14 cellular contexts compared by ENCODE assay signal in the genomic region with DNA sequence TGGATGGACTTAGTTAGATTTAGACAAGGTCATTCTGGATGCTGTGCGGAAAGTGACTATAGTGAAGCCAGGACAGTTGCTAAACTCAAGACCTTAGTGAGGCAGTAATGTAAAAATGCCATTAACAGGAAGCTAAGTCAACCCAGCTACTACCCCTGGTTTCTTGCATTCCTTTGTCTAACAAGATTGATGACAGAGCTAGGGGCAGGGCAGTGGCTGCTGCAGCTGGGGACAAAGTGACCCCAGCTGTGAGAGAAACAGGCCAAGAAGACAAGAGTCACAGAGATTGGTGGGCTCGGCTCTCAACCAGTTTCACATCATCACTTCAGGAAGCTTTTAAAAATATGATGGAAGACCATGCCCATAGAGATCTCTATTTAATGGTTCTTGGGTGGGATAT.
DNase-seq lines count a peak whose midpoint lies in the region; ATAC-seq, FAIRE-seq and TF ChIP-seq lines count a peak whose summit lies in the region.
"Had no signal": no experiment of that assay in that cellular context is flagged by ENCODE, and none has a peak within 500 bp of the region (broad histone marks: within the 10 kb centered on the region; RNA-seq: fewer than 3 reads in every experiment).

No MANE protein-coding gene starts in this region.

- H3K27ac ChIP-seq in endodermal cell (ENCODE audit: low read depth, low read length): peak overlapping the region; percentile 40
- no peak overlapping the region for H3K27ac ChIP-seq in neural progenitor cell
- no peak overlapping the region for H3K27ac ChIP-seq in HepG2 (ENCODE audit: extremely low read length, insufficient read depth, low read length)
- H3K27ac ChIP-seq: 22Rv1, BLaER1, HL-60 had no signal

- no peak for FAIRE-seq in HepG2 (lab: Jason Lieb, UNC)
- FAIRE-seq: H54 had no signal

- no peaks in the 10 kb centered on the region for H3K9me3 ChIP-seq in endodermal cell (ENCODE audit: control insufficient read depth, low read length)
- H3K9me3 ChIP-seq in neural progenitor cell (ENCODE audit: low read depth): no peaks in the 10 kb centered on the region
- H3K9me3 ChIP-seq in HepG2 (ENCODE audit: low read length): no peaks in the 10 kb centered on the region
- H3K9me3 ChIP-seq: BLaER1 had no signal

- no peak for TF ChIP-seq CTCF in endodermal cell (conservative IDR thresholded peaks at IDR 0.05)
- no peak for TF ChIP-seq CTCF in neural progenitor cell (IDR thresholded peaks at IDR 0.05)
- no peak for TF ChIP-seq CTCF in HepG2 (CRISPR knock-in tag; IDR thresholded peaks at IDR 0.05)

- POLR2A ChIA-PET in HepG2 (lab: Yijun Ruan, JAX): no interaction called here
- POLR2A ChIA-PET in activated CD8-positive, alpha-beta T cell treated with anti-CD3 and anti-CD28 coated beads, Interleukin-2, amount 10 ng/mL, durations not matched to agents 7 days and 5 days (lab: Charles Lee): no interaction called here

- H3K36me3 Mint-ChIP-seq in endodermal cell (ENCODE audit: low read depth): no peaks in the 10 kb centered on the region
- H3K36me3 Mint-ChIP-seq in neural progenitor cell: no peaks in the 10 kb centered on the region
- H3K36me3 Mint-ChIP-seq in activated CD8-positive, alpha-beta T cell treated with anti-CD3 and anti-CD28 coated beads, Interleukin-2, amount 10 ng/mL, durations not matched to agents 7 days and 5 days (ENCODE audit: low read depth): no peaks in the 10 kb centered on the region

- no peak for TF ChIP-seq RAD21 in HepG2 (CRISPR knock-in tag; IDR thresholded peaks at IDR 0.05)

- in situ Hi-C loops in HepG2 (cut with HindIII; ENCODE audit: extremely low pct_ligation_motif_present, low pct_unique_long_range_greater_than_20kb): no loop called here

- H4K20me1 ChIP-seq in neural progenitor cell (ENCODE audit: low read depth): no peaks in the 10 kb centered on the region
- no peaks in the 10 kb centered on the region for H4K20me1 ChIP-seq in HepG2 (ENCODE audit: insufficient read depth, low read length)
- H4K20me1 ChIP-seq: BLaER1 had no signal

- no TSS peak for BruUV-seq in HepG2 (replicated peaks; lab: Mats Ljungman, UMichigan)

- H3K79me2 ChIP-seq in neural progenitor cell (ENCODE audit: low read depth) (no peaks in the 10 kb centered on the region), HepG2 (ENCODE audit: insufficient read depth, low read length) (no peaks in the 10 kb centered on the region)

- H3K4me3 ChIP-seq in endodermal cell (ENCODE audit: low read length): no peak overlapping the region
- H3K4me3 ChIP-seq in neural progenitor cell: no peak overlapping the region
- H3K4me3 ChIP-seq in HepG2 (replicated peaks in 1 of 3; ENCODE audit: insufficient read depth in 1 of 3, low read depth in 2 of 3, low read length in 3 of 3): no peak overlapping the region
- H3K4me3 ChIP-seq: BLaER1 had no signal

- H3K4me1 ChIP-seq in endodermal cell (ENCODE audit: control insufficient read depth, insufficient read depth, low read length) (no peaks in the 10 kb centered on the region), neural progenitor cell (peaks cover 9% of the 10 kb centered on the region), HepG2 (ENCODE audit: insufficient read depth, low read length) (no peaks in the 10 kb centered on the region)
- H3K4me1 ChIP-seq: BLaER1 had no signal

- H3K9me3 Mint-ChIP-seq in endodermal cell: no peaks in the 10 kb centered on the region
- peaks cover 4% of the 10 kb centered on the region for H3K9me3 Mint-ChIP-seq in neural progenitor cell
- no peaks in the 10 kb centered on the region for H3K9me3 Mint-ChIP-seq in activated CD8-positive, alpha-beta T cell treated with anti-CD3 and anti-CD28 coated beads, Interleukin-2, amount 10 ng/mL, durations not matched to agents 7 days and 5 days (ENCODE audit: insufficient read depth)

- no peak overlapping the region for H3K9ac ChIP-seq in endodermal cell (ENCODE audit: extremely low read depth, low read length, poor library complexity, severe bottlenecking)
- H3K9ac ChIP-seq in neural progenitor cell: no peak overlapping the region
- no peak overlapping the region for H3K9ac ChIP-seq in HepG2 (ENCODE audit: insufficient read depth, low read depth, low read length)
- H3K9ac ChIP-seq: BLaER1 had no signal

- TF ChIP-seq EP300 in HepG2 (IDR thresholded peaks at IDR 0.05; ENCODE audit: low read depth in 2 of 2, low read length in 2 of 2) (no peak), HepG2 (CRISPR knock-in tag; IDR thresholded peaks at IDR 0.05; ENCODE audit: borderline replicate concordance) (no peak)

- no peak for ATAC-seq in HepG2
- ATAC-seq in activated CD8-positive, alpha-beta T cell treated with anti-CD3 and anti-CD28 coated beads, Interleukin-2, amount 10 ng/mL, durations not matched to agents 7 days and 5 days: no peak
- ATAC-seq: HCT116 had no signal

- H3K27me3 Mint-ChIP-seq in endodermal cell (ENCODE audit: insufficient read depth) (peaks cover 2% of the 10 kb centered on the region), neural progenitor cell (ENCODE audit: insufficient read depth, low read depth) (peaks cover 3% of the 10 kb centered on the region)
- peaks cover 7% of the 10 kb centered on the region for H3K27me3 Mint-ChIP-seq in activated CD8-positive, alpha-beta T cell treated with anti-CD3 and anti-CD28 coated beads, Interleukin-2, amount 10 ng/mL, durations not matched to agents 7 days and 5 days (ENCODE audit: low read depth)

- TF ChIP-seq POLR2A in HepG2 (IDR thresholded peaks at IDR 0.05; ENCODE audit: insufficient read depth in 1 of 2, low read depth in 2 of 2, low read length in 2 of 2): no peak

- no peak overlapping the region for H3K27ac Mint-ChIP-seq in endodermal cell
- no peak overlapping the region for H3K27ac Mint-ChIP-seq in neural progenitor cell
- no peak overlapping the region for H3K27ac Mint-ChIP-seq in activated CD8-positive, alpha-beta T cell treated with anti-CD3 and anti-CD28 coated beads, Interleukin-2, amount 10 ng/mL, durations not matched to agents 7 days and 5 days

- intact Hi-C loops in HepG2 (cut with micrococcal nuclease; ENCODE audit: unreplicated experiment): no loop called here

- no peaks in the 10 kb centered on the region for H3K36me3 ChIP-seq in endodermal cell (ENCODE audit: control insufficient read depth, insufficient read depth, low read length)
- H3K36me3 ChIP-seq in neural progenitor cell: no peaks in the 10 kb centered on the region
- H3K36me3 ChIP-seq in HepG2 (replicated peaks in 1 of 2; ENCODE audit: control insufficient read depth in 1 of 2, insufficient read depth in 2 of 2, low read length in 2 of 2): no peaks in the 10 kb centered on the region
- H3K36me3 ChIP-seq: BLaER1 had no signal

- no peaks in the 10 kb centered on the region for H3K27me3 ChIP-seq in endodermal cell (ENCODE audit: control insufficient read depth, insufficient read depth, low read length, poor library complexity, severe bottlenecking)
- H3K27me3 ChIP-seq in neural progenitor cell: no peaks in the 10 kb centered on the region
- H3K27me3 ChIP-seq in HepG2 (ENCODE audit: control insufficient read depth in 1 of 2, insufficient read depth in 2 of 2, low read length in 2 of 2): no peaks in the 10 kb centered on the region; a peak in 1 of 5 replicates
- H3K27me3 ChIP-seq: BLaER1 had no signal

- no peaks in the 10 kb centered on the region for H3F3A ChIP-seq in neural progenitor cell (ENCODE audit: low read depth)

- CTCF ChIA-PET in HepG2 (lab: Yijun Ruan, JAX; ENCODE audit: low intra/inter-chr PET ratio, low total read pairs): no interaction called here
- CTCF ChIA-PET in activated CD8-positive, alpha-beta T cell treated with anti-CD3 and anti-CD28 coated beads, Interleukin-2, amount 10 ng/mL, durations not matched to agents 7 days and 5 days (lab: Charles Lee): no interaction called here

- DNase-seq in NCI-H1417 (lab: John Stamatoyannopoulos, UW) (peak in 2 of 3 experiments; percentile 65 to 88), NCI-H1417 treated with DMSO at 0.1 percent for 48 hours (lab: John Stamatoyannopoulos, UW) (no peak), NCI-H69 (lab: John Stamatoyannopoulos, UW) (peak; percentile 95), endodermal cell (no peak), neural progenitor cell (ENCODE audit: low spot score) (peak; percentile 27), HepG2 (ENCODE audit: low spot score) (no peak), SHP77 treated with DMSO at 0.1 percent for 48 hours (lab: John Stamatoyannopoulos, UW) (no peak)
- no peak for DNase-seq in activated CD8-positive, alpha-beta T cell treated with anti-CD3 and anti-CD28 coated beads, Interleukin-2, amount 10 ng/mL, durations not matched to agents 7 days and 5 days
- DNase-seq: DMS53 had no signal

- H3K4me1 Mint-ChIP-seq in endodermal cell (peaks cover 10% of the 10 kb centered on the region), neural progenitor cell (peaks cover 11% of the 10 kb centered on the region)
- no peaks in the 10 kb centered on the region for H3K4me1 Mint-ChIP-seq in activated CD8-positive, alpha-beta T cell treated with anti-CD3 and anti-CD28 coated beads, Interleukin-2, amount 10 ng/mL, durations not matched to agents 7 days and 5 days (ENCODE audit: low read depth)

- H2AFZ ChIP-seq in neural progenitor cell (replicated peaks): no peak overlapping the region
- H2AFZ ChIP-seq in HepG2 (ENCODE audit: low read length): no peak overlapping the region

- 69 to 88% methylated on average over 1 to 2 of the region's 2 CpGs for WGBS in endodermal cell (ENCODE audit: insufficient coverage in 1 of 2, insufficient read length in 1 of 2), 2 experiments
- WGBS in HepG2 (ENCODE audit: low lambda C conversion rate): 31% methylated on average over 2 of the region's 2 CpGs

- H3K4me3 Mint-ChIP-seq in endodermal cell (no peak overlapping the region), neural progenitor cell (no peak overlapping the region)
- H3K4me3 Mint-ChIP-seq in activated CD8-positive, alpha-beta T cell treated with anti-CD3 and anti-CD28 coated beads, Interleukin-2, amount 10 ng/mL, durations not matched to agents 7 days and 5 days: no peak overlapping the region

- H3K4me2 ChIP-seq in neural progenitor cell (no peak overlapping the region), HepG2 (ENCODE audit: low read depth, low read length) (no peak overlapping the region)
- H3K4me2 ChIP-seq: BLaER1 had no signal

TF ChIP-seq in HepG2, 621 proteins besides CTCF, POLR2A, EP300 and RAD21:
- TF ChIP-seq PHF8 (CRISPR knock-in tag; IDR thresholded peaks at IDR 0.05) (no peak), ZNF678 (CRISPR knock-in tag; IDR thresholded peaks at IDR 0.05) (no peak), TARDBP (CRISPR knock-in tag; IDR thresholded peaks at IDR 0.05) (no peak), JUN (CRISPR knock-in tag; IDR thresholded peaks at IDR 0.05) (no peak), ZNF432 (CRISPR knock-in tag; IDR thresholded peaks at IDR 0.05; ENCODE audit: borderline replicate concordance) (no peak), POLR2AphosphoS2 (IDR thresholded peaks at IDR 0.05; ENCODE audit: low read depth, low read length) (no peak)
- TF ChIP-seq, protein P1, sequence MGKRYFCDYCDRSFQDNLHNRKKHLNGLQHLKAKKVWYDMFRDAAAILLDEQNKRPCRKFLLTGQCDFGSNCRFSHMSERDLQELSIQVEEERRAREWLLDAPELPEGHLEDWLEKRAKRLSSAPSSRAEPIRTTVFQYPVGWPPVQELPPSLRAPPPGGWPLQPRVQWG (CRISPR knock-in tag; IDR thresholded peaks at IDR 0.05; ENCODE audit: borderline replicate concordance, low read depth): no peak

Comparison
In these comparisons a context has a peak if more than half of its experiments do, and no peak if none do; other contexts are left out.
1. DNase-seq: peak in NCI-H1417 (2 of 3), NCI-H69 (single experiment) and neural progenitor cell (single experiment); none in NCI-H1417 treated with DMSO at 0.1 percent for 48 hours (single experiment), endodermal cell (single experiment), HepG2 (single experiment), activated CD8-positive, alpha-beta T cell treated with anti-CD3 and anti-CD28 coated beads, Interleukin-2, amount 10 ng/mL, durations not matched to agents 7 days and 5 days (single experiment) and SHP77 treated with DMSO at 0.1 percent for 48 hours (single experiment).